15 cellular contexts compared by ENCODE assay signal in the genomic region with DNA sequence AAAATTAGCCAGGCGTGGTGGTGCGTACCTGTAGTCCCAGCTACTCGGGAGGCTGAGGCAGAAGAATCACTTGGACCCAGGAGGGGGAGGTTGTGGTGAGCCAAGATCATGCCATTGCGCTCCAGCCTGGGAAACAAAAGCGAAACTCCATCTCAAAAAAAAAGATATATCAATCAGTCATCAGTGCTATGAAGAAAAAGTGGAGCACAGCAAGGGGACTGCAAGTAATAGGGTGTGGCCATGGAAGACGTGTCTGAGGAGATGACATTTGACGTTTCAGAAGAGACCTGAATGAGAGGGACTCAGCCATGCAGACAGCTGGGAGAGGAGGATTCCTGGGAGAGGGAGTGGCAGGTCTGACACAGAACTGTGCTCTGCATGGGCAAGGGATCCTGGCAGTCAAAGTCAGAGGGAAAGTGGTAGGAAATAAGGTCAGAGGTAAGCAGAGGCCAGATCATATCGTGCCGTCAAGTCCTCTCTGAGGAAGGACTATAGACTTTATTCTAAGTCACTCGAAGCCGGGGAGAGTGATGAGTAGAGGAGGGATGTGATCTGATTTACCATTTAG. TPM values are rescaled to one million over a fixed set of nuclear protein-coding genes. Genes with fewer than 3 reads are reported as not detected.
DNase-seq lines count a peak whose midpoint lies in the region; ATAC-seq lines count a peak whose summit lies in the region.
"Had no signal": no experiment of that assay in that cellular context is flagged by ENCODE, and none has a peak within 500 bp of the region (broad histone marks: within the 10 kb centered on the region; RNA-seq: fewer than 3 reads in every experiment).

No MANE protein-coding gene starts in this region.

- no peak overlapping the region for H3K4me3 Mint-ChIP-seq in activated naive CD4-positive, alpha-beta T cell treated with anti-CD3 and anti-CD28 coated beads for 36 hours
- H3K4me3 Mint-ChIP-seq in activated CD4-positive, alpha-beta memory T cell treated with anti-CD3 and anti-CD28 coated beads for 36 hours = no peak overlapping the region
- no peak overlapping the region for H3K4me3 Mint-ChIP-seq in stimulated activated naive B cell treated with anti-CD40 and anti-IgM and Interleukin-4, amounts not matched to agents 10 μg/mL and 1 μg/mL and 100 μg/mL, for 72 hours
- H3K4me3 Mint-ChIP-seq: H9 had no signal

- no peak for DNase-seq in activated naive CD4-positive, alpha-beta T cell treated with anti-CD3 and anti-CD28 coated beads for 36 hours
- no peak for DNase-seq in activated naive CD4-positive, alpha-beta T cell treated with Interleukin-2 at 50 U/mL for 16 hours
- DNase-seq in activated CD4-positive, alpha-beta memory T cell treated with anti-CD3 and anti-CD28 coated beads for 36 hours = peak; percentile 28
- DNase-seq in stimulated activated naive B cell treated with anti-CD40 and anti-IgM and Interleukin-4, amounts not matched to agents 10 μg/mL and 1 μg/mL and 100 μg/mL, for 72 hours = no peak
- DNase-seq in cerebellar cortex (ENCODE audit: low spot score) (no peak), nucleus accumbens (lab: John Stamatoyannopoulos, UW) (no peak)
- DNase-seq: DMS53; effector CD4-positive, alpha-beta T cell; H9; left lung; MV-4-11; stimulated activated CD8-positive, alpha-beta memory T cell treated with anti-CD3 and anti-CD28 coated beads, Interleukin-4, amount 100 ng/mL, for 48 hours had no signal

- H3K36me3 Mint-ChIP-seq in activated naive CD4-positive, alpha-beta T cell treated with anti-CD3 and anti-CD28 coated beads for 36 hours (ENCODE audit: low read depth) = peaks cover 25% of the 10 kb centered on the region
- H3K36me3 Mint-ChIP-seq in activated CD4-positive, alpha-beta memory T cell treated with anti-CD3 and anti-CD28 coated beads for 36 hours = peaks cover 28% of the 10 kb centered on the region
- peaks cover 0 to 9% of the 10 kb centered on the region in 2 donors for H3K36me3 Mint-ChIP-seq in stimulated activated naive B cell treated with anti-CD40 and anti-IgM and Interleukin-4, amounts not matched to agents 10 μg/mL and 1 μg/mL and 100 μg/mL, for 72 hours

- no peaks in the 10 kb centered on the region for H3K27me3 Mint-ChIP-seq in activated naive CD4-positive, alpha-beta T cell treated with anti-CD3 and anti-CD28 coated beads for 36 hours (ENCODE audit: low read depth)
- no peaks in the 10 kb centered on the region for H3K27me3 Mint-ChIP-seq in activated CD4-positive, alpha-beta memory T cell treated with anti-CD3 and anti-CD28 coated beads for 36 hours
- H3K27me3 Mint-ChIP-seq in stimulated activated naive B cell treated with anti-CD40 and anti-IgM and Interleukin-4, amounts not matched to agents 10 μg/mL and 1 μg/mL and 100 μg/mL, for 72 hours = peaks cover 0 to 10% of the 10 kb centered on the region in 2 donors

- intact Hi-C loops in activated naive CD4-positive, alpha-beta T cell treated with anti-CD3 and anti-CD28 coated beads for 36 hours (cut with micrococcal nuclease) = loop anchor here (5.0 to 10.0 kb wide), 4 partner anchors 36 to 483 kb away; no protein-coding TSS in a partner anchor
- intact Hi-C loops in activated CD4-positive, alpha-beta memory T cell treated with anti-CD3 and anti-CD28 coated beads for 36 hours (cut with micrococcal nuclease) = loop anchor here (5.0 to 10.0 kb wide), 4 partner anchors 36 to 483 kb away; no protein-coding TSS in a partner anchor

- H3K4me1 Mint-ChIP-seq in activated naive CD4-positive, alpha-beta T cell treated with anti-CD3 and anti-CD28 coated beads for 36 hours (ENCODE audit: low read depth) = peaks cover 39% of the 10 kb centered on the region
- H3K4me1 Mint-ChIP-seq in activated CD4-positive, alpha-beta memory T cell treated with anti-CD3 and anti-CD28 coated beads for 36 hours (ENCODE audit: low read depth) = peaks cover 31% of the 10 kb centered on the region
- peaks cover 22 to 23% of the 10 kb centered on the region in 2 donors for H3K4me1 Mint-ChIP-seq in stimulated activated naive B cell treated with anti-CD40 and anti-IgM and Interleukin-4, amounts not matched to agents 10 μg/mL and 1 μg/mL and 100 μg/mL, for 72 hours

- H3K9me3 Mint-ChIP-seq in activated naive CD4-positive, alpha-beta T cell treated with anti-CD3 and anti-CD28 coated beads for 36 hours = no peaks in the 10 kb centered on the region
- no peaks in the 10 kb centered on the region for H3K9me3 Mint-ChIP-seq in activated CD4-positive, alpha-beta memory T cell treated with anti-CD3 and anti-CD28 coated beads for 36 hours
- H3K9me3 Mint-ChIP-seq in stimulated activated naive B cell treated with anti-CD40 and anti-IgM and Interleukin-4, amounts not matched to agents 10 μg/mL and 1 μg/mL and 100 μg/mL, for 72 hours = no peaks in the 10 kb centered on the region

- H3K27ac Mint-ChIP-seq in activated naive CD4-positive, alpha-beta T cell treated with anti-CD3 and anti-CD28 coated beads for 36 hours = peak overlapping the region; percentile 65
- peak overlapping the region; percentile 74 for H3K27ac Mint-ChIP-seq in activated CD4-positive, alpha-beta memory T cell treated with anti-CD3 and anti-CD28 coated beads for 36 hours
- peak overlapping the region; percentile 56 for H3K27ac Mint-ChIP-seq in stimulated activated naive B cell treated with anti-CD40 and anti-IgM and Interleukin-4, amounts not matched to agents 10 μg/mL and 1 μg/mL and 100 μg/mL, for 72 hours
- H3K27ac Mint-ChIP-seq: H9 had no signal

- POLR2A ChIA-PET in activated CD4-positive, alpha-beta memory T cell treated with anti-CD3 and anti-CD28 coated beads for 36 hours (lab: Charles Lee) = no interaction called here

- ATAC-seq in esophagus mucosa (peak; percentile 44), GM19328 (IDR thresholded peaks at IDR 0.05; ENCODE audit: unreplicated experiment) (no peak)
- no peak for ATAC-seq in stimulated activated naive B cell treated with anti-CD40 and anti-IgM and Interleukin-4, amounts not matched to agents 10 μg/mL and 1 μg/mL and 100 μg/mL, for 72 hours (replicated peaks)
- ATAC-seq: left lung, Panc1 had no signal

- CTCF ChIA-PET in activated naive CD4-positive, alpha-beta T cell treated with anti-CD3 and anti-CD28 coated beads for 36 hours (lab: Charles Lee) = interaction anchor here (0.7 kb wide), 1 partner anchor 181 kb away, joined by 4 read pairs; no protein-coding TSS in a partner anchor
- CTCF ChIA-PET in activated CD4-positive, alpha-beta memory T cell treated with anti-CD3 and anti-CD28 coated beads for 36 hours (lab: Charles Lee) = no interaction called here

RNA-seq across cellular contexts. Expression of a gene that starts 3.3 kb away (rescaled TPM):
- total RNA-seq in activated naive CD4-positive, alpha-beta T cell treated with anti-CD3 and anti-CD28 coated beads for 36 hours = 10 to 100 TPM; 11.2 to 11.6 TPM
- total RNA-seq in activated CD4-positive, alpha-beta memory T cell treated with anti-CD3 and anti-CD28 coated beads for 36 hours = 10 to 100 TPM; 14.0 to 14.3 TPM
- total RNA-seq in esophagus mucosa = 0.84 TPM
- total RNA-seq: H9 had no signal

RNA-seq across cellular contexts. Expression of a gene that starts 27.2 kb away (rescaled TPM):
- total RNA-seq in activated naive CD4-positive, alpha-beta T cell treated with anti-CD3 and anti-CD28 coated beads for 36 hours = 10 to 100 TPM; 23.3 to 23.6 TPM
- 10 to 100 TPM; 18.6 to 20.4 TPM for total RNA-seq in activated CD4-positive, alpha-beta memory T cell treated with anti-CD3 and anti-CD28 coated beads for 36 hours
- 18.5 TPM for total RNA-seq in esophagus mucosa

RNA-seq across cellular contexts. Expression of a gene that starts 27.2 kb away (rescaled TPM):
- total RNA-seq in activated naive CD4-positive, alpha-beta T cell treated with anti-CD3 and anti-CD28 coated beads for 36 hours = 10 to 100 TPM; 78.4 to 80.9 TPM
- total RNA-seq in activated CD4-positive, alpha-beta memory T cell treated with anti-CD3 and anti-CD28 coated beads for 36 hours = 10 to 100 TPM; 90.2 to 91.8 TPM
- 38.6 TPM for total RNA-seq in esophagus mucosa
